In the genomic region with DNA sequence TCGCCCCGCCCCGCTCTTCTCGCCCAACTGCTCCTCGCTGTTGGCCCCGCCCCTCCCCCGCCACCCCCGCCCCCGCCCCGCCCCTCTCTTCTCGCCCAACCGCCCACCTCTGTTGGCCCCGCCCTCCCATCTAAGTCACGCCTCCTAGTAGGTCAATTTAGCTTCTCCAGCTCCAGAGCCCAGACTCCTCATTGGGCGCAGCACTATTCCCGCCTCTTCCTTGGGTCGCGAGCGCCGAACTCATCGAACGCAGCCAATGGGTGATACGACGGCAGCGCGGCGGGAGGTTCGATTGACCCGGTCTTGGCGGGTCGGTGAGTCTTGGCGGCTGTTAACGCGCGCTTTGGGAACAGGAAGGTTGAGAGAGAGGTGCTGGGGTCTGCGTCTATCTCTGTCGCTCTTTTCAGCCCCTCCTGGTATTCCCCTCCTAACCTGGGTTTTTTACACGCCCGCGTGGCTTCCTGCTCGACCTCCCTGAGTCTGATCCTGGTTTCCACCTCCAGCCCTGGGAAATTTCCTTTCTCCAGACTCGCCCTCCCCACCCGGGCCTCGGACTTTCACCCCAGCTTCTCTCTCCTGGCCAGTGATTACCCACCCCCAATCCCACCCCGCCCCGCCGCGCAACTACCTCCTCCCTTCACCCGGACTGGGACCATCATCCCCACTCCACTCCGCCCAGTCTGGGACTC, we compare ENCODE assay signal across 8 cellular contexts. TPM values are rescaled to one million over a fixed set of nuclear protein-coding genes. Genes with fewer than 3 reads are reported as not detected.
DNase-seq lines count a peak whose midpoint lies in the region; ATAC-seq and TF ChIP-seq lines count a peak whose summit lies in the region.

A gene (plus strand): TSS at position 331 of the 689 bp plus-strand sequence. CDS start 643 bp downstream, outside the sequence.

- H3K9me3 Mint-ChIP-seq in activated naive CD8-positive, alpha-beta T cell treated with anti-CD3 and anti-CD28 coated beads, Interleukin-2, amount 10 ng/mL, durations not matched to agents 7 days and 5 days, result no peaks in the 10 kb centered on the region

- no peak for TF ChIP-seq POLR2A in transverse colon (IDR thresholded peaks at IDR 0.05)

- in situ Hi-C loops in transverse colon (cut with MboI; ENCODE audit: low pct_ligation_motif_present in 1 of 4, low pct_unique_long_range_greater_than_20kb in 1 of 4, low sequenced_read_pairs in 3 of 4), result no loop called here

- TF ChIP-seq CTCF in GM12875 (IDR thresholded peaks at IDR 0.05; ENCODE audit: borderline replicate concordance, insufficient read depth, low read depth, low read length), result no peak
- TF ChIP-seq CTCF in parathyroid adenoma (IDR thresholded peaks at IDR 0.05), result no peak
- TF ChIP-seq CTCF in transverse colon (IDR thresholded peaks at IDR 0.05), result no peak

- H3K4me1 Mint-ChIP-seq in activated naive CD8-positive, alpha-beta T cell treated with anti-CD3 and anti-CD28 coated beads, Interleukin-2, amount 10 ng/mL, durations not matched to agents 7 days and 5 days, result peaks cover 26% of the 10 kb centered on the region

- H3K27me3 ChIP-seq in parathyroid adenoma (ENCODE audit: control insufficient read depth, insufficient read depth, low read length), result no peaks in the 10 kb centered on the region
- H3K27me3 ChIP-seq in transverse colon, result no peaks in the 10 kb centered on the region

- DNase-seq in NCI-H1417 treated with DMSO at 0.1 percent for 48 hours (lab: John Stamatoyannopoulos, UW), result peak; percentile 94
- peak; percentile 87 to 95 for DNase-seq in SW 1271 (lab: John Stamatoyannopoulos, UW)
- peak; percentile 93 for DNase-seq in activated naive CD8-positive, alpha-beta T cell treated with anti-CD3 and anti-CD28 coated beads, Interleukin-2, amount 10 ng/mL, durations not matched to agents 7 days and 5 days
- peak; percentile 98 for DNase-seq in Right ventricle myocardium superior
- peak; percentile 98 for DNase-seq in transverse colon

- no peak for TF ChIP-seq EP300 in transverse colon (IDR thresholded peaks at IDR 0.05; ENCODE audit: low read depth)

- H3K27ac ChIP-seq in parathyroid adenoma (peak within 1 kb of the TSS; percentile 56), transverse colon (peak within 1 kb of the TSS; percentile 63 to 80 (median 80))

- H3K36me3 ChIP-seq in parathyroid adenoma (ENCODE audit: control insufficient read depth, insufficient read depth, low read length) (no peaks in the 10 kb centered on the region), transverse colon (no peaks in the 10 kb centered on the region)

- no peak within 1 kb of the TSS for H3K9ac ChIP-seq in parathyroid adenoma

- WGBS in transverse colon (ENCODE audit: low coverage in 1 of 2), 2 donors, result 2% methylated on average over 23 of the region's 50 CpGs; no CpG with 5 or more reads in 1 of the 2 donors

- peak within 1 kb of the TSS; percentile 95 for H3K27ac Mint-ChIP-seq in activated naive CD8-positive, alpha-beta T cell treated with anti-CD3 and anti-CD28 coated beads, Interleukin-2, amount 10 ng/mL, durations not matched to agents 7 days and 5 days

- H3K4me1 ChIP-seq in parathyroid adenoma, result peaks cover 2% of the 10 kb centered on the region
- peaks cover 4 to 15% (median 15%) of the 10 kb centered on the region in 4 donors for H3K4me1 ChIP-seq in transverse colon

- no peaks in the 10 kb centered on the region for H3K27me3 Mint-ChIP-seq in activated naive CD8-positive, alpha-beta T cell treated with anti-CD3 and anti-CD28 coated beads, Interleukin-2, amount 10 ng/mL, durations not matched to agents 7 days and 5 days

- peaks cover 30% of the 10 kb centered on the region for H3K36me3 Mint-ChIP-seq in activated naive CD8-positive, alpha-beta T cell treated with anti-CD3 and anti-CD28 coated beads, Interleukin-2, amount 10 ng/mL, durations not matched to agents 7 days and 5 days

- no peaks in the 10 kb centered on the region for H3K79me2 ChIP-seq in parathyroid adenoma

- intact Hi-C loops in Right ventricle myocardium superior (cut with DNase I) (no loop called here), transverse colon (cut with DNase I; ENCODE audit: low total_unique reads) (no loop called here)

- ATAC-seq in HG02763 (IDR thresholded peaks at IDR 0.05; ENCODE audit: unreplicated experiment), result peak; percentile 90
- peak; percentile 92 for ATAC-seq in activated naive CD8-positive, alpha-beta T cell treated with anti-CD3 and anti-CD28 coated beads, Interleukin-2, amount 10 ng/mL, durations not matched to agents 7 days and 5 days (ENCODE audit: low read depth)
- ATAC-seq in Right ventricle myocardium superior (ENCODE audit: poor library complexity), result peak; percentile 94

- H2AFZ ChIP-seq in parathyroid adenoma, result peak within 1 kb of the TSS; percentile 90

- H3K4me3 Mint-ChIP-seq in activated naive CD8-positive, alpha-beta T cell treated with anti-CD3 and anti-CD28 coated beads, Interleukin-2, amount 10 ng/mL, durations not matched to agents 7 days and 5 days, result peak within 1 kb of the TSS; percentile 96

- H3K4me3 ChIP-seq in GM12875 (ENCODE audit: low read depth, low read length) (peak within 1 kb of the TSS; percentile 77), parathyroid adenoma (ENCODE audit: low read depth, low read length) (peak within 1 kb of the TSS; percentile 79), transverse colon (peak within 1 kb of the TSS; percentile 45 to 89 (median 54))

- H3K9me3 ChIP-seq in parathyroid adenoma (ENCODE audit: control insufficient read depth, low read length) (no peaks in the 10 kb centered on the region), transverse colon (no peaks in the 10 kb centered on the region)

- peak within 1 kb of the TSS; percentile 96 for H3K4me2 ChIP-seq in parathyroid adenoma (ENCODE audit: low read length)

- POLR2A ChIA-PET in activated naive CD8-positive, alpha-beta T cell treated with anti-CD3 and anti-CD28 coated beads, Interleukin-2, amount 10 ng/mL, durations not matched to agents 7 days and 5 days (lab: Charles Lee), result interaction anchor here (0.6 to 2.1 kb wide), 16 partner anchors 10 to 730 kb away, joined by 3 to 18 read pairs (median 4); a partner anchor contains a TSS

RNA-seq across cellular contexts. Expression of the gene that starts here (rescaled TPM):
- total RNA-seq in activated naive CD8-positive, alpha-beta T cell treated with anti-CD3 and anti-CD28 coated beads, Interleukin-2, amount 10 ng/mL, durations not matched to agents 7 days and 5 days, result 10 to 100 TPM; 47.9 to 50.8 TPM
- total RNA-seq in Right ventricle myocardium superior, result 0.48 TPM
- total RNA-seq in transverse colon, result 10 to 100 TPM in 1 of 4 donors, 1 to 10 TPM in 3; 1.3 to 69.9 (median 3.6) TPM

Comparison
In these comparisons a context has a peak if more than half of its experiments do, and no peak if none do; other contexts are left out.
1. Peak in every context shown above with its lines: DNase-seq, ATAC-seq, H3K4me3 ChIP-seq and H3K27ac ChIP-seq.
2. Peak in DNase-seq and ATAC-seq in Right ventricle myocardium superior; RNA of the gene not detected or under 1 TPM.